Comparison of ENCODE assay signal across 1 cellular context in the genomic region with DNA sequence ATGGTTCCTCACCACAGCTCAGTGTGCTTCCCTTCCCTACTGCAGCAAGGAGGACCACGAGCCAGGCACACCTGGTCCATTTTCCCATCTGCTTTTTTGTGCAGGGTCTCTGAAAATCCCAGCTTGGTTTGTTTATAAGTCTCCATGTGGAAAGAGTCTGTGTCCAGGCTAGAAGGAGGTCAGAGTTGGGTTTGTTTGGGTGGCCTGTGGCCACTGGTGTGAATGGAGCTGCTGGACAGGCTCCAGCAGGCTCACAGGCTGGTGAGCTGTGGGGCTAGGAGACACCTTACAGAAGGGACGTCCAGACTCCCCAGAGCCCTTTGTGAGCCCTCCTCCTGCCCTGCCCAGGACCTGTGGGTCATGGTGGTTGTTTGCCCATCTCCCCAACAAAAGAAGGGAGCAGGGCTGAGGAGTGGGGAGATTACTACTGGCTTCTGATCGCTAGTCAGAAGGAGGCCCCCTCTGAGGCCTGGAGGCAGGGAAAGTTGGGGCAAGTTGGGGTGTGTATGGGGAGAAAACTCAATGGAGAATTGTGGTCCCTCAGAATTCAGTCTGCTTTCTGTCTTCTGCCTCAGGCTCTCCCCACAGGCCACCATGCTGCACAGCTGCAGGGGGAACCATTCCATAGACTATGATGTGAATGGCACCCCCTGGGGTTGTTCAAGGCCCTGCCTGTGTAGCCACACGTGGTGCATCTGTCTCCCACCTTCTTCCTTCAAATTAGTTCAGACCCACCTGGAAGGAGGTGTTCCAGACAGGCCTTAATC.
TF ChIP-seq lines count a peak whose summit lies in the region.

No MANE protein-coding gene starts in this region.

TF ChIP-seq in H1, 55 proteins besides CTCF, POLR2A, EP300 and RAD21:
- no peak for TF ChIP-seq RXRA (IDR thresholded peaks at IDR 0.05; ENCODE audit: insufficient read depth, low read depth, low read length)
- TF ChIP-seq SP1 (IDR thresholded peaks at IDR 0.05; ENCODE audit: low read depth, low read length) = no peak
- no peak for TF ChIP-seq NRF1 (IDR thresholded peaks at IDR 0.05; ENCODE audit: low read depth, low read length)
- TF ChIP-seq MAFK (IDR thresholded peaks at IDR 0.05; ENCODE audit: low read depth, low read length) = no peak
- TF ChIP-seq ZNF274 (IDR thresholded peaks at IDR 0.05; ENCODE audit: borderline replicate concordance, extremely low read depth, low read length) = no peak
- TF ChIP-seq KDM5A (IDR thresholded peaks at IDR 0.05; ENCODE audit: low read length) = no peak
- TF ChIP-seq TCF12 (IDR thresholded peaks at IDR 0.05; ENCODE audit: low read depth, low read length) = no peak
- TF ChIP-seq CEBPB (IDR thresholded peaks at IDR 0.05; ENCODE audit: low read depth, low read length) = no peak
- TF ChIP-seq BCL11A (IDR thresholded peaks at IDR 0.05; ENCODE audit: low read depth in 2 of 2, low read length in 2 of 2) = no peak
- TF ChIP-seq SP4 (IDR thresholded peaks at IDR 0.05; ENCODE audit: low read length) = no peak
- no peak for TF ChIP-seq TAF7 (optimal IDR thresholded peaks at IDR 0.05; ENCODE audit: borderline replicate concordance, low read depth, low read length)
TF ChIP-seq in H1: peak in this region for 0.
